Comparison of ENCODE assay signal across 10 cellular contexts in genomic region chr1:43207229-43207853, GRCh38. TPM values are rescaled to one million over a fixed set of nuclear protein-coding genes. Genes with fewer than 3 reads are reported as not detected.
DNase-seq lines count a peak whose midpoint lies in the region; ATAC-seq and TF ChIP-seq lines count a peak whose summit lies in the region.
"Had no signal": no experiment of that assay in that cellular context is flagged by ENCODE, and none has a peak within 500 bp of the region (broad histone marks: within the 10 kb centered on the region; RNA-seq: fewer than 3 reads in every experiment).

No MANE protein-coding gene starts in this region.

- H3K36me3 Mint-ChIP-seq in Caco-2 (ENCODE audit: insufficient read depth, unreplicated experiment) (peaks cover 22% of the 10 kb centered on the region), nephron (ENCODE audit: low read depth) (no peaks in the 10 kb centered on the region)

- H3K4me2 ChIP-seq in PC-3 (ENCODE audit: low read length): peak overlapping the region; percentile 79

- H3K27me3 Mint-ChIP-seq in Caco-2 (ENCODE audit: insufficient read depth, unreplicated experiment) (no peaks in the 10 kb centered on the region), nephron (ENCODE audit: low read depth) (no peaks in the 10 kb centered on the region)

- CTCF ChIA-PET in Caco-2 (lab: Charles Lee): interaction anchor here (1.0 to 2.1 kb wide), 5 partner anchors 19 to 207 kb away, joined by 3 to 7 read pairs (median 5); partner anchors contain the start of genes C1orf210, CFAP57 and EBNA1BP2
- CTCF ChIA-PET in PC-3 (lab: Charles Lee): interaction anchor here (1.2 kb wide), 1 partner anchor 20 kb away, joined by 3 read pairs; no protein-coding TSS in a partner anchor

- H3K9me3 ChIP-seq in Caco-2: peaks cover 24% of the 10 kb centered on the region
- H3K9me3 ChIP-seq in PC-3 (ENCODE audit: low read length): no peaks in the 10 kb centered on the region
- no peaks in the 10 kb centered on the region for H3K9me3 ChIP-seq in vagina

- H4K20me1 ChIP-seq in PC-3 (ENCODE audit: low read length): no peaks in the 10 kb centered on the region

- H3K27me3 ChIP-seq in Caco-2 (replicated peaks; ENCODE audit: control insufficient read depth, insufficient read depth, low read length) (no peaks in the 10 kb centered on the region), PC-3 (ENCODE audit: low read length) (no peaks in the 10 kb centered on the region), vagina (no peaks in the 10 kb centered on the region)

- TF ChIP-seq POLR2A in vagina (IDR thresholded peaks at IDR 0.05): no peak

- H3K4me1 ChIP-seq in Caco-2 (peaks cover 32% of the 10 kb centered on the region), PC-3 (ENCODE audit: insufficient read depth, low read length) (peaks cover 31% of the 10 kb centered on the region), vagina (peaks cover 14% of the 10 kb centered on the region)

- POLR2A ChIA-PET in Caco-2 (lab: Charles Lee): interaction anchor here (0.6 to 2.0 kb wide), 6 partner anchors 17 to 200 kb away, joined by 3 to 17 read pairs (median 6); partner anchors contain the start of genes C1orf210, CFAP57, EBNA1BP2 and ELOVL1
- POLR2A ChIA-PET in PC-3 (lab: Charles Lee; ENCODE audit: unreplicated experiment): interaction anchor here (0.6 to 0.7 kb wide), 2 partner anchors 35 to 159 kb away, joined by 3 to 4 read pairs; partner anchors contain the start of genes CFAP57 and EBNA1BP2

- H3K9ac ChIP-seq in PC-3 (ENCODE audit: low read length): peak overlapping the region; percentile 57

- peak in 1 of 2 experiments; percentile 55 for DNase-seq in Caco-2
- no peak for DNase-seq in PC-3
- peak; percentile 52 for DNase-seq in epithelial cell of proximal tubule (ENCODE audit: low read depth)
- no peak for DNase-seq in vagina (ENCODE audit: extremely low spot score in 2 of 2)
- DNase-seq in stimulated activated naive CD4-positive, alpha-beta T cell (lab: John Stamatoyannopoulos, UW): no peak
- DNase-seq: activated CD4-positive, alpha-beta T cell treated with anti-CD3 and anti-CD28 coated beads for 48 hours; CD4-positive, alpha-beta memory T cell had no signal

- H3F3A ChIP-seq in PC-3 (ENCODE audit: low read length, unreplicated experiment): peaks cover 22% of the 10 kb centered on the region

- H3K27ac ChIP-seq in PC-3 (ENCODE audit: low read length) (peak overlapping the region; percentile 95), vagina (no peak overlapping the region)

- H3K27ac Mint-ChIP-seq in Caco-2 (ENCODE audit: unreplicated experiment) (peak overlapping the region; percentile 93), nephron (peak overlapping the region; percentile 79 to 94 (median 87))
- H3K27ac Mint-ChIP-seq: CD4-positive, alpha-beta memory T cell had no signal

- H3K4me1 Mint-ChIP-seq in Caco-2 (ENCODE audit: low read depth, unreplicated experiment) (no peaks in the 10 kb centered on the region), nephron (peaks cover 11% of the 10 kb centered on the region)

- H3K4me3 Mint-ChIP-seq in Caco-2 (ENCODE audit: unreplicated experiment): peak overlapping the region; percentile 53
- peak overlapping the region in 2 of 3 experiments; percentile 12 to 31 for H3K4me3 Mint-ChIP-seq in nephron
- H3K4me3 Mint-ChIP-seq: CD4-positive, alpha-beta memory T cell had no signal

- no peaks in the 10 kb centered on the region for H3K9me2 ChIP-seq in PC-3 (replicated peaks; ENCODE audit: low read length)

- H3K9me3 Mint-ChIP-seq in Caco-2 (ENCODE audit: unreplicated experiment) (no peaks in the 10 kb centered on the region), nephron (peaks cover 10% of the 10 kb centered on the region)

- H3K36me3 ChIP-seq in Caco-2 (ENCODE audit: control insufficient read depth, insufficient read depth, low read length) (no peaks in the 10 kb centered on the region), PC-3 (ENCODE audit: low read depth, low read length) (no peaks in the 10 kb centered on the region), vagina (no peaks in the 10 kb centered on the region)

- TSS peak; percentile 99 for BruUV-seq in Caco-2 (replicated peaks; lab: Mats Ljungman, UMichigan)
- BruUV-seq in PC-3 (replicated peaks; lab: Mats Ljungman, UMichigan): TSS peak; percentile 99

- TF ChIP-seq CTCF in Caco-2 (IDR thresholded peaks at IDR 0.05; ENCODE audit: insufficient read depth in 1 of 2, low read depth in 1 of 2, low read length in 1 of 2, severe bottlenecking in 1 of 2, unreplicated experiment in 1 of 2) (no peak), PC-3 (conservative IDR thresholded peaks at IDR 0.05; ENCODE audit: low read depth, low read length) (no peak), epithelial cell of proximal tubule (conservative IDR thresholded peaks at IDR 0.05; ENCODE audit: low read depth, low read length) (no peak), nephron (IDR thresholded peaks at IDR 0.05; ENCODE audit: unreplicated experiment in 3 of 3) (no peak), vagina (IDR thresholded peaks at IDR 0.05) (no peak)

- H3K4me3 ChIP-seq in Caco-2 (ENCODE audit: low read depth, low read length) (no peak overlapping the region), PC-3 (ENCODE audit: low read length) (peak overlapping the region; percentile 17; the same call in 1 of the 2 replicates), epithelial cell of proximal tubule (ENCODE audit: low read depth, low read length) (peak overlapping the region; percentile 1), vagina (no peak overlapping the region)

- ATAC-seq in PC-3 (no peak; the same call in 1 of the 2 replicates), HG02852 (IDR thresholded peaks at IDR 0.05; ENCODE audit: unreplicated experiment) (no peak), HG03460 (IDR thresholded peaks at IDR 0.05; ENCODE audit: unreplicated experiment) (no peak)

- H2AFZ ChIP-seq in PC-3 (ENCODE audit: low read length): peak overlapping the region; percentile 72

- intact Hi-C loops in Caco-2 (cut with micrococcal nuclease; ENCODE audit: unreplicated experiment) (no loop called here), PC-3 (cut with micrococcal nuclease) (no loop called here), vagina (cut with DNase I) (no loop called here)

- H3K79me2 ChIP-seq in PC-3 (ENCODE audit: low read length): no peaks in the 10 kb centered on the region

RNA-seq across cellular contexts. Expression of gene CFAP57, which starts 35.2 kb away (rescaled TPM):
- total RNA-seq in Caco-2 (2022) (0.23 and 0.35 TPM in 2 replicates), PC-3 (2014; rRNA removed) (1.2 and 2.6 TPM in 2 replicates), epithelial cell of proximal tubule (0.07 and 0.46 TPM in 2 replicates), vagina (not detected)
- total RNA-seq: CD4-positive, alpha-beta memory T cell had no signal

RNA-seq across cellular contexts. Expression of gene EBNA1BP2, which starts 35.3 kb away (rescaled TPM):
- total RNA-seq in Caco-2 (2022) (56.3 and 61.6 TPM in 2 replicates), PC-3 (2014; rRNA removed) (274 and 338 TPM in 2 replicates), epithelial cell of proximal tubule (117 and 173 TPM in 2 replicates), vagina (43.5 TPM)

Comparison
In these comparisons a context has a peak if more than half of its experiments do, and no peak if none do; other contexts are left out.
1. H3K4me3 ChIP-seq: peak in PC-3 (single experiment) and epithelial cell of proximal tubule (single experiment); none in Caco-2 (single experiment) and vagina (0 of 2).